ENCODE assay signal across 8 cellular contexts in genomic region chr6:87408721-87409155, GRCh38. TPM values are rescaled to one million over a fixed set of nuclear protein-coding genes. Genes with fewer than 3 reads are reported as not detected.
DNase-seq lines count a peak whose midpoint lies in the region; ATAC-seq and TF ChIP-seq lines count a peak whose summit lies in the region.

No MANE protein-coding gene starts in this region.

- no peak for TF ChIP-seq CTCF in osteocyte (IDR thresholded peaks at IDR 0.05)

- H3K36me3 ChIP-seq in ES-I3 (ENCODE audit: insufficient read depth, low read length): no peaks in the 10 kb centered on the region
- no peaks in the 10 kb centered on the region for H3K36me3 ChIP-seq in Karpas-422 (ENCODE audit: insufficient read depth, low read length)
- H3K36me3 ChIP-seq in effector memory CD4-positive, alpha-beta T cell (ENCODE audit: control insufficient read depth, insufficient read depth, low read length): no peaks in the 10 kb centered on the region

- ATAC-seq in GM19351 (IDR thresholded peaks at IDR 0.05; ENCODE audit: unreplicated experiment): no peak
- no peak for ATAC-seq in HG02610 (IDR thresholded peaks at IDR 0.05; ENCODE audit: unreplicated experiment)

- no peaks in the 10 kb centered on the region for H3K27me3 ChIP-seq in Karpas-422 (ENCODE audit: low read length)
- H3K27me3 ChIP-seq in effector memory CD4-positive, alpha-beta T cell (replicated peaks; ENCODE audit: control insufficient read depth, insufficient read depth, low read length, poor library complexity, severe bottlenecking): no peaks in the 10 kb centered on the region

- peak overlapping the region; percentile 86 for H3K4me3 Mint-ChIP-seq in osteocyte (ENCODE audit: unreplicated experiment)

- peak overlapping the region; percentile 94 for H3K4me2 ChIP-seq in Karpas-422 (ENCODE audit: low read depth, low read length, poor library complexity, severe bottlenecking)

- H3K9ac ChIP-seq in ES-I3 (ENCODE audit: low read depth, low read length) (peak overlapping the region; percentile 60), Karpas-422 (ENCODE audit: low read length) (peak overlapping the region; percentile 69)

- H3K9me3 ChIP-seq in ES-I3 (ENCODE audit: control insufficient read depth, insufficient read depth, low read length): no peaks in the 10 kb centered on the region
- no peaks in the 10 kb centered on the region for H3K9me3 ChIP-seq in Karpas-422 (ENCODE audit: low read length)
- H3K9me3 ChIP-seq in effector memory CD4-positive, alpha-beta T cell (ENCODE audit: control insufficient read depth, low read length): no peaks in the 10 kb centered on the region

- H3K27me3 Mint-ChIP-seq in osteocyte (ENCODE audit: unreplicated experiment): peaks cover 39% of the 10 kb centered on the region

- no peak overlapping the region for H3K27ac ChIP-seq in Karpas-422 (ENCODE audit: low read length)
- H3K27ac ChIP-seq in effector memory CD4-positive, alpha-beta T cell (ENCODE audit: insufficient read depth, low read length, poor library complexity, severe bottlenecking): peak overlapping the region; percentile 46

- no peaks in the 10 kb centered on the region for H3K9me2 ChIP-seq in Karpas-422 (replicated peaks; ENCODE audit: insufficient read depth, low read length)

- no peaks in the 10 kb centered on the region for H3K4me1 Mint-ChIP-seq in osteocyte (ENCODE audit: unreplicated experiment)

- H4K20me1 ChIP-seq in Karpas-422 (ENCODE audit: insufficient read depth, low read depth, low read length): no peaks in the 10 kb centered on the region

- H3K4me3 ChIP-seq in Karpas-422 (ENCODE audit: low read length): peak overlapping the region; percentile 93
- H3K4me3 ChIP-seq in effector memory CD4-positive, alpha-beta T cell (ENCODE audit: insufficient read depth, low read depth, low read length, poor library complexity, severe bottlenecking): peak overlapping the region; percentile 97

- H3K36me3 Mint-ChIP-seq in osteocyte (ENCODE audit: unreplicated experiment): no peaks in the 10 kb centered on the region

- no peaks in the 10 kb centered on the region for H3K9me3 Mint-ChIP-seq in osteocyte (ENCODE audit: unreplicated experiment)

- H3K79me2 ChIP-seq in Karpas-422 (ENCODE audit: low read length): no peaks in the 10 kb centered on the region

- no peaks in the 10 kb centered on the region for H3K4me1 ChIP-seq in ES-I3 (ENCODE audit: insufficient read depth, low read length)
- peaks cover 17% of the 10 kb centered on the region for H3K4me1 ChIP-seq in Karpas-422 (ENCODE audit: low read length)
- no peaks in the 10 kb centered on the region for H3K4me1 ChIP-seq in effector memory CD4-positive, alpha-beta T cell (ENCODE audit: control insufficient read depth, insufficient read depth, low read length, poor library complexity, severe bottlenecking)

- DNase-seq in Karpas-422 (no peak), osteocyte (ENCODE audit: extremely low spot score, unreplicated experiment) (no peak), NK-92 (lab: John Stamatoyannopoulos, UW; ENCODE audit: unreplicated experiment) (no peak), DMS79 treated with DMSO at 0.1 percent for 48 hours (lab: John Stamatoyannopoulos, UW) (no peak)
- DNase-seq in effector memory CD4-positive, alpha-beta T cell: no peak

- H2AFZ ChIP-seq in Karpas-422 (ENCODE audit: low read length): peak overlapping the region; percentile 63

- H3K27ac Mint-ChIP-seq in osteocyte (ENCODE audit: unreplicated experiment): peak overlapping the region; percentile 56

RNA-seq across cellular contexts. Expression of gene CFAP206, which starts 1.0 kb away (rescaled TPM):
- 0.25 and 1.8 TPM in 2 replicates for total RNA-seq in Karpas-422 (2014; rRNA removed; shearing (Covaris generic); ENCODE audit: low replicate concordance)
- 0.30 and 0.44 TPM in 2 replicates for total RNA-seq in osteocyte
